11 cellular contexts compared by ENCODE assay signal in genomic region chr2:214713080-214713830, GRCh38.
"Had no signal": no experiment of that assay in that cellular context is flagged by ENCODE, and none has a peak within 500 bp of the region (broad histone marks: within the 10 kb centered on the region; RNA-seq: fewer than 3 reads in every experiment).

No MANE protein-coding gene starts in this region.

- DNase-seq: activated CD4-positive, alpha-beta T cell treated with anti-CD3 and anti-CD28 coated beads, Interleukin-2, amount 50 U/mL, for 48 hours; activated naive CD4-positive, alpha-beta T cell treated with anti-CD3 and anti-CD28 coated beads, Interleukin-2, amount 10 ng/mL, durations not matched to agents 7 days and 5 days; activated T-cell treated with anti-CD3 and anti-CD28 coated beads, Interleukin-2, amount 50 U/mL, for 1 hour; caudate nucleus; colonic mucosa; foreskin melanocyte; midbrain; sigmoid colon; spleen had no signal

- H3K27me3 ChIP-seq: ascending aorta, colonic mucosa, sigmoid colon, spleen had no signal

- H3K27ac ChIP-seq: ascending aorta, colonic mucosa, sigmoid colon, spleen had no signal

- H3K4me3 ChIP-seq: ascending aorta, colonic mucosa, lung, sigmoid colon, spleen had no signal

- H3K36me3 ChIP-seq: ascending aorta, colonic mucosa, sigmoid colon had no signal

- H3K4me1 ChIP-seq: ascending aorta, colonic mucosa, sigmoid colon, spleen had no signal

- H3K9me3 ChIP-seq: ascending aorta, colonic mucosa, sigmoid colon had no signal
